Comparison of ENCODE assay signal across 20 cellular contexts in genomic region chr3:183332487-183332886, GRCh38.
DNase-seq lines count a peak whose midpoint lies in the region; ATAC-seq, FAIRE-seq and TF ChIP-seq lines count a peak whose summit lies in the region.
"Had no signal": no experiment of that assay in that cellular context is flagged by ENCODE, and none has a peak within 500 bp of the region (broad histone marks: within the 10 kb centered on the region; RNA-seq: fewer than 3 reads in every experiment).

No MANE protein-coding gene starts in this region.

- H2BK5ac ChIP-seq in H1 (ENCODE audit: low read depth, low read length), result no peak overlapping the region

- no peak for TF ChIP-seq RAD21 in A549 (conservative IDR thresholded peaks at IDR 0.05 in 1 of 2, IDR thresholded peaks at IDR 0.05 in 1 of 2)
- no peak for TF ChIP-seq RAD21 in H1 (IDR thresholded peaks at IDR 0.05 in 1 of 2, conservative IDR thresholded peaks at IDR 0.05 in 1 of 2; ENCODE audit: low read depth in 2 of 2, low read length in 2 of 2)

- no peak overlapping the region for H2BK20ac ChIP-seq in H1 (ENCODE audit: low read length)

- H4K91ac ChIP-seq in H1 (replicated peaks; ENCODE audit: insufficient read length, low read length), result no peak overlapping the region

- POLR2A ChIA-PET in A549 (lab: Yijun Ruan, JAX) (no interaction called here), H1 (lab: Charles Lee; ENCODE audit: partially characterized antibody) (no interaction called here)

- no peaks in the 10 kb centered on the region for H4K20me1 ChIP-seq in H1 (replicated peaks in 1 of 2; ENCODE audit: control insufficient read depth in 1 of 2, insufficient read depth in 2 of 2, low read length in 2 of 2)
- H4K20me1 ChIP-seq: BLaER1 treated with 17β-estradiol and CSF1 and Interleukin-3, amounts not matched to agents 10 nM and 100 nM had no signal

- H2BK15ac ChIP-seq in H1 (ENCODE audit: low read length), result no peak overlapping the region

- H3K14ac ChIP-seq in H1 (ENCODE audit: insufficient read length), result no peak overlapping the region

- H3K18ac ChIP-seq in H1 (ENCODE audit: extremely low read depth, low read length), result no peak overlapping the region

- DNase-seq in A549 (ENCODE audit: low read depth in 1 of 2, low spot score in 1 of 2) (no peak), H54 (ENCODE audit: insufficient read length, low spot score) (no peak), H1 (ENCODE audit: low read depth in 1 of 2, low spot score in 2 of 2) (no peak)
- DNase-seq: 8988T; AML-193; Caco-2; Calu3; CD4-positive, alpha-beta T cell; CD8-positive, alpha-beta T cell; DMS79 treated with DMSO at 0.1 percent for 48 hours; GF-D8 had no signal

- TF ChIP-seq POLR2A in A549 (IDR thresholded peaks at IDR 0.05; ENCODE audit: low read length) (no peak), H54 (IDR thresholded peaks at IDR 0.05; ENCODE audit: low read depth, low read length) (no peak), H1 (IDR thresholded peaks at IDR 0.05; ENCODE audit: control extremely low read depth in 1 of 2, low read depth in 2 of 2, low read length in 2 of 2) (no peak)

- no peaks in the 10 kb centered on the region for H3K36me3 ChIP-seq in H1 (ENCODE audit: control insufficient read depth in 2 of 4, insufficient read depth in 4 of 4, low read length in 3 of 4)
- H3K36me3 ChIP-seq: BLaER1 treated with 17β-estradiol and CSF1 and Interleukin-3, amounts not matched to agents 10 nM and 100 nM had no signal

- H3K4ac ChIP-seq in H1 (replicated peaks; ENCODE audit: insufficient read length, low read depth, low read length), result no peak overlapping the region

- no peak overlapping the region for H3K56ac ChIP-seq in H1 (replicated peaks; ENCODE audit: insufficient read length, low read depth, low read length)

- no peak for TF ChIP-seq CTCF in A549 (IDR thresholded peaks at IDR 0.05)
- TF ChIP-seq CTCF in H1 (IDR thresholded peaks at IDR 0.05; ENCODE audit: control extremely low read depth in 1 of 3, insufficient read depth in 1 of 3, low read depth in 1 of 3, low read length in 3 of 3), result no peak

- no peaks in the 10 kb centered on the region for H3K23me2 ChIP-seq in H1 (ENCODE audit: low read depth, low read length)

- H4K5ac ChIP-seq in H1 (ENCODE audit: insufficient read length, low read depth, low read length), result no peak overlapping the region

- no peak overlapping the region for H2AK5ac ChIP-seq in H1 (ENCODE audit: low read depth, low read length)

- no peak overlapping the region for H4K8ac ChIP-seq in H1 (ENCODE audit: extremely low read depth, insufficient read depth, low read length)

- TF ChIP-seq EP300 in A549 (IDR thresholded peaks at IDR 0.05) (no peak), H1 (IDR thresholded peaks at IDR 0.05; ENCODE audit: borderline replicate concordance in 1 of 2, low read depth in 2 of 2, low read length in 2 of 2) (no peak)

- H3K4me3 ChIP-seq in A549 (no peak overlapping the region), H1 (ENCODE audit: extremely low read depth in 1 of 4, insufficient read depth in 2 of 4, low read depth in 3 of 4, low read length in 4 of 4) (no peak overlapping the region)
- H3K4me3 ChIP-seq: BLaER1 treated with 17β-estradiol and CSF1 and Interleukin-3, amounts not matched to agents 10 nM and 100 nM had no signal

- H3K4me2 ChIP-seq in A549 (no peak overlapping the region), H1 (ENCODE audit: insufficient read depth in 1 of 2, low read depth in 2 of 2, low read length in 2 of 2) (no peak overlapping the region)
- H3K4me2 ChIP-seq: BLaER1 treated with 17β-estradiol and CSF1 and Interleukin-3, amounts not matched to agents 10 nM and 100 nM had no signal

- H2BK12ac ChIP-seq in H1 (ENCODE audit: low read depth, low read length), result no peak overlapping the region

- 75% methylated on average over 8 of the region's 8 CpGs for WGBS in A549 (ENCODE audit: missing lambda C conversion rate)
- WGBS in H1 (ENCODE audit: extremely low coverage in 1 of 2, insufficient coverage in 1 of 2, insufficient read length in 1 of 2, insufficient replicate concordance in 2 of 2, low coverage in 1 of 2, low lambda C conversion rate in 2 of 2, missing lambda C conversion rate in 1 of 2), 2 experiments, result 88% methylated on average over 8 of the region's 8 CpGs; no CpG with 5 or more reads in 1 of the 2 experiments

- H3K23ac ChIP-seq in H1 (ENCODE audit: insufficient read length), result no peak overlapping the region

- H3K79me2 ChIP-seq in H1 (ENCODE audit: control insufficient read depth in 1 of 2, insufficient read depth in 2 of 2, low read length in 2 of 2), result no peaks in the 10 kb centered on the region

- H2BK120ac ChIP-seq in H1 (replicated peaks; ENCODE audit: low read depth, low read length), result no peak overlapping the region

- H3K27ac ChIP-seq in A549, result no peak overlapping the region
- H3K27ac ChIP-seq in H1 (ENCODE audit: low read depth, low read length), result no peak overlapping the region
- H3K27ac ChIP-seq: BLaER1 treated with 17β-estradiol and CSF1 and Interleukin-3, amounts not matched to agents 10 nM and 100 nM; C4-2B had no signal

- no peak for FAIRE-seq in A549 (lab: Jason Lieb, UNC)
- FAIRE-seq in H54 (lab: Jason Lieb, UNC), result peak; percentile 45
- peak; percentile 28 for FAIRE-seq in H1 (lab: Jason Lieb, UNC)
- FAIRE-seq: A204.1, D721Med, G401.6, GM12891, GM19239 had no signal

- no peaks in the 10 kb centered on the region for H3K27me3 ChIP-seq in H1 (replicated peaks in 1 of 4; ENCODE audit: control insufficient read depth in 3 of 4, extremely low read depth in 1 of 4, insufficient read depth in 3 of 4, low read length in 3 of 4)
- H3K27me3 ChIP-seq: BLaER1 treated with 17β-estradiol and CSF1 and Interleukin-3, amounts not matched to agents 10 nM and 100 nM had no signal

- no peak overlapping the region for H3K9ac ChIP-seq in H1 (replicated peaks in 1 of 4; ENCODE audit: extremely low read depth in 1 of 4, low read depth in 3 of 4, low read length in 3 of 4)
- H3K9ac ChIP-seq: BLaER1 treated with 17β-estradiol and CSF1 and Interleukin-3, amounts not matched to agents 10 nM and 100 nM had no signal

- peaks cover 3% of the 10 kb centered on the region; the same call in 1 of the 3 replicates for H3K4me1 ChIP-seq in A549
- H3K4me1 ChIP-seq in H1 (replicated peaks in 1 of 4; ENCODE audit: control insufficient read depth in 3 of 4, insufficient read depth in 4 of 4, low read length in 3 of 4), result peaks cover 2 to 11% (median 7%) of the 10 kb centered on the region in 4 experiments; a peak in 4 of 7 replicates
- H3K4me1 ChIP-seq: Caco-2 had no signal

- H3K9me3 ChIP-seq in A549, result no peaks in the 10 kb centered on the region
- H3K9me3 ChIP-seq in H1 (ENCODE audit: insufficient read depth in 2 of 2, low read depth in 1 of 2, low read length in 1 of 2), result no peaks in the 10 kb centered on the region
- H3K9me3 ChIP-seq: BLaER1 treated with 17β-estradiol and CSF1 and Interleukin-3, amounts not matched to agents 10 nM and 100 nM; Caco-2 had no signal

- H2AFZ ChIP-seq in H1 (ENCODE audit: low read length), result no peak overlapping the region

- CTCF ChIA-PET in A549 (lab: Yijun Ruan, JAX), result no interaction called here
- CTCF ChIA-PET in H1 (lab: Charles Lee; ENCODE audit: partially characterized antibody), result interaction anchor here (0.5 to 1.0 kb wide), 2 partner anchors 8 to 623 kb away, joined by 3 read pairs; no protein-coding TSS in a partner anchor

- no peaks in the 10 kb centered on the region for H3K79me1 ChIP-seq in H1 (ENCODE audit: low read depth, low read length)

- ATAC-seq in A549 (no peak), HG02798 (IDR thresholded peaks at IDR 0.05; ENCODE audit: poor library complexity, unreplicated experiment) (no peak), GM21717 (IDR thresholded peaks at IDR 0.05; ENCODE audit: unreplicated experiment) (no peak)
- ATAC-seq: CD8-positive, alpha-beta T cell had no signal

TF ChIP-seq in A549, 52 proteins besides CTCF, POLR2A, EP300 and RAD21:
- TF ChIP-seq RCOR1 (IDR thresholded peaks at IDR 0.05; ENCODE audit: low read depth, low read length) (no peak), USF2 (IDR thresholded peaks at IDR 0.05) (no peak), MAFK (IDR thresholded peaks at IDR 0.05; ENCODE audit: partially characterized antibody) (peak; percentile 5), GATA3 (IDR thresholded peaks at IDR 0.05; ENCODE audit: borderline replicate concordance) (no peak), KDM1A (IDR thresholded peaks at IDR 0.05; ENCODE audit: low read depth) (no peak)

TF ChIP-seq in H1, 55 proteins besides CTCF, POLR2A, EP300 and RAD21:
- TF ChIP-seq EZH2 (IDR thresholded peaks at IDR 0.05; ENCODE audit: low read depth, low read length, severe bottlenecking), result no peak
- TF ChIP-seq FOSL1 (IDR thresholded peaks at IDR 0.05; ENCODE audit: insufficient read depth, low read depth, low read length), result no peak
- TF ChIP-seq SP2 (IDR thresholded peaks at IDR 0.05; ENCODE audit: low read length), result no peak
- TF ChIP-seq TAF1 (IDR thresholded peaks at IDR 0.05; ENCODE audit: low read depth, low read length), result no peak

Comparison
In these comparisons a context has a peak if more than half of its experiments do, and no peak if none do; other contexts are left out.
1. Of the 18 proteins assayed by ChIP-seq in both H1 and A549: peak only in H1: none; only in A549: MAFK; in both: none; in neither: 17.